1 cellular context compared by ENCODE assay signal in genomic region chr18:58860747-58861224, GRCh38.
TF ChIP-seq lines count a peak whose summit lies in the region.

No MANE protein-coding gene starts in this region.

TF ChIP-seq in IMR-90, 13 proteins besides CTCF, POLR2A, EP300 and RAD21:
- TF ChIP-seq CHD1 (IDR thresholded peaks at IDR 0.05; ENCODE audit: low read depth, low read length) (no peak), CEBPB (IDR thresholded peaks at IDR 0.05; ENCODE audit: low read depth, low read length) (peak; percentile 35; the same call in 1 of the 2 replicates)
TF ChIP-seq in IMR-90: peak in this region for 1.
